Comparison of ENCODE assay signal across 20 cellular contexts in the genomic region with DNA sequence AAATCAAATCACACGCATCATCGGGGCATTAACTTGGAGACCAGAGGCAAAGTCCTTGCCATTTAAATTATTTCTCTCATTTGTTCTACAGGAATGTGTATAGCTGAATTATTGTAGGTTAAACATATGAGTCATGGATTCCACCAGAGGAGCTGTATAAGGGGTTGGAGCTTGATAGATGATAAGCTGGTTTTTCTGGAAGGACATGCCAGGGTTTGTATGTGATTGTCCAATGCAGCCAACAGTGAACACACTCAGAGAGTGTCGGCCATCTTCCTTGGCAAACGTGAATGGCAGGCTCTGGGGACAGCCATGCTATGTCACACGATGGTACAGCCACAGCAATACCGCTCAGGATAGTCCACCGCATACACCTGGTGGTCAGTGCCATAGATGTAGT. TPM values are rescaled to one million over a fixed set of nuclear protein-coding genes. Genes with fewer than 3 reads are reported as not detected.
A peak's percentile ranks its signal among the peaks of the same experiment; 100 is the strongest.
DNase-seq lines count a peak whose midpoint lies in the region; FAIRE-seq and TF ChIP-seq lines count a peak whose summit lies in the region.
"Had no signal": no experiment of that assay in that cellular context is flagged by ENCODE, and none has a peak within 500 bp of the region (broad histone marks: within the 10 kb centered on the region; RNA-seq: fewer than 3 reads in every experiment).

No MANE protein-coding gene starts in this region.

- DNase-seq in AG08396 (ENCODE audit: low spot score) (peak; percentile 60), NCI-H226 (peak; percentile 63), cardiac fibroblast (ENCODE audit: low read depth in 2 of 2) (peak; percentile 34 to 48), keratinocyte (ENCODE audit: low read depth, low spot score) (no peak), COR-L47 (lab: John Stamatoyannopoulos, UW) (no peak), NCI-H1105 (lab: John Stamatoyannopoulos, UW) (no peak), glomerular visceral epithelial cell (ENCODE audit: extremely low spot score) (no peak), islet precursor cell (no peak)
- DNase-seq: activated CD4-positive, alpha-beta T cell treated with anti-CD3 and anti-CD28 coated beads for 36 hours; activated gamma-delta T cell; body of pancreas; NCI-H2029 treated with DMSO at 0.1 percent for 48 hours; NCI-H524; SJCRH30; stimulated activated CD4-positive, alpha-beta T cell treated with anti-CD3 and anti-CD28 coated beads, Interleukin-1b, Interleukin-23, amount 100 ng/mL, for 48 hours; T-helper 9 cell; uterus had no signal

- H3K27me3 ChIP-seq in keratinocyte (ENCODE audit: control insufficient read depth, extremely low read depth, insufficient read depth, low read length) = peaks cover 3% of the 10 kb centered on the region
- H3K27me3 ChIP-seq: body of pancreas, SJCRH30, stomach, uterus had no signal

- H3K79me2 ChIP-seq in keratinocyte (ENCODE audit: control insufficient read depth, insufficient read depth, low read length) = no peaks in the 10 kb centered on the region

- TF ChIP-seq CTCF in cardiac fibroblast (IDR thresholded peaks at IDR 0.05; ENCODE audit: low read depth, low read length) (no peak), keratinocyte (optimal IDR thresholded peaks at IDR 0.05 in 1 of 3, IDR thresholded peaks at IDR 0.05 in 1 of 3, conservative IDR thresholded peaks at IDR 0.05 in 1 of 3; ENCODE audit: extremely low read depth in 1 of 3, insufficient read depth in 2 of 3, low read length in 3 of 3) (no peak)

- H2AFZ ChIP-seq in keratinocyte (ENCODE audit: control insufficient read depth, low read length) = peak overlapping the region; percentile 11

- no peaks in the 10 kb centered on the region for H3K9me1 ChIP-seq in keratinocyte (ENCODE audit: control insufficient read depth, extremely low read depth, insufficient read depth, low read length)

- FAIRE-seq in keratinocyte (lab: Jason Lieb, UNC) = peak; percentile 64
- FAIRE-seq: G401.6, GM12878 had no signal

- no peak overlapping the region for H3K9ac ChIP-seq in keratinocyte (ENCODE audit: control insufficient read depth, extremely low read depth, insufficient read depth, low read length)

- no peak overlapping the region for H3K27ac ChIP-seq in keratinocyte (ENCODE audit: control insufficient read depth, insufficient read depth, low read length)
- H3K27ac ChIP-seq: body of pancreas, SJCRH30, stomach, uterus had no signal

- H3K36me3 ChIP-seq in keratinocyte (ENCODE audit: control insufficient read depth in 2 of 2, extremely low read depth in 1 of 2, insufficient read depth in 2 of 2, low read length in 2 of 2) = no peaks in the 10 kb centered on the region
- H3K36me3 ChIP-seq: SJCRH30, stomach, uterus had no signal

- dilution Hi-C loops in keratinocyte (cut with MboI; ENCODE audit: extremely low pct_ligation_motif_present, low sequenced_read_pairs) = no loop called here

- peaks cover 5% of the 10 kb centered on the region for H3K4me1 ChIP-seq in keratinocyte (ENCODE audit: control insufficient read depth, extremely low read depth, insufficient read depth, low read length)
- H3K4me1 ChIP-seq: body of pancreas, SJCRH30 had no signal

- H4K20me1 ChIP-seq in keratinocyte (ENCODE audit: control insufficient read depth, extremely low read depth, insufficient read depth, low read length) = no peaks in the 10 kb centered on the region

- no peak overlapping the region for H3K4me3 ChIP-seq in cardiac fibroblast (replicated peaks in 1 of 2; ENCODE audit: low read depth in 2 of 2, low read length in 2 of 2)
- no peak overlapping the region for H3K4me3 ChIP-seq in keratinocyte (ENCODE audit: control insufficient read depth in 2 of 3, extremely low read depth in 1 of 3, insufficient read depth in 2 of 3, low read depth in 1 of 3, low read length in 3 of 3)
- H3K4me3 ChIP-seq: body of pancreas, GM12878, SJCRH30, stomach, uterus had no signal

- no peaks in the 10 kb centered on the region for H3K9me3 ChIP-seq in keratinocyte (ENCODE audit: control insufficient read depth, low read depth, low read length)
- H3K9me3 ChIP-seq: uterus had no signal

- H3K4me2 ChIP-seq in keratinocyte (ENCODE audit: control insufficient read depth, extremely low read depth, insufficient read depth, low read depth, low read length) = no peak overlapping the region

RNA-seq across cellular contexts. Expression of a gene that starts 25.1 kb away (rescaled TPM):
- 0.03 to 0.13 TPM (median 0.09 TPM) in 3 replicates for polyA plus RNA-seq in keratinocyte
- polyA plus RNA-seq in keratinocyte (2011; ENCODE audit: low read depth) = not detected
- 0.05 TPM in 1 of 2 replicates, not detected in the other for polyA plus RNA-seq in keratinocyte (2011; cell fraction: cytosol; rRNA removed)
- polyA plus RNA-seq in keratinocyte (2011; cell fraction: nucleus; rRNA removed) = 0.08 and 0.13 TPM in 2 replicates
- 0.35 TPM in 1 of 2 replicates, not detected in the other for polyA plus RNA-seq in keratinocyte (2012; ENCODE audit: low replicate concordance)
- polyA minus RNA-seq in keratinocyte = 0.16 TPM in 1 of 3 replicates, not detected in the others
- not detected for polyA minus RNA-seq in keratinocyte (2011; cell fraction: cytosol; rRNA and poly(A)+ RNA removed)
- not detected in 2 replicates for polyA minus RNA-seq in keratinocyte (2011; cell fraction: nucleus; rRNA and poly(A)+ RNA removed)

Comparison
In these comparisons a context has a peak if more than half of its experiments do, and no peak if none do; other contexts are left out.
1. DNase-seq: peak in AG08396 (single experiment), NCI-H226 (single experiment) and cardiac fibroblast (2 of 2); none in keratinocyte (single experiment), COR-L47 (single experiment), NCI-H1105 (single experiment), glomerular visceral epithelial cell (single experiment) and islet precursor cell (single experiment).